Comparison of ENCODE assay signal across 1 cellular context in the genomic region with DNA sequence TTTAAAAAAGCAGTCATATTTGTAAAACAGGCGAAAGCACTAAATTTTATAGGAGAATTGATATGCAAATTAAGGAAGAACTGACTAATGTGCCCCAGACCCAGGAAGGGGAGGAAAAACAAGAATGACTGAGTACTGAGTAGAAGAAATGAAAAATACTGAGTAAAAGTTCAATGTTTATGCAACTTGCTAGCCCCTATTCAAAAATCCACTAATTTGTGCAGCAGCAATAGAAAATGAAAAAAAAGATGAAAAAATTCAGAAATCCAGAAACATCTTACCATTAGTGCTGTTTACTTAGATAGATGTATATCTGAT.
TF ChIP-seq lines count a peak whose summit lies in the region.

No MANE protein-coding gene starts in this region.

TF ChIP-seq in WTC11, 78 proteins besides CTCF, POLR2A, EP300 and RAD21 (continued from another document):
- TF ChIP-seq AFF4 (CRISPR knock-in tag; IDR thresholded peaks at IDR 0.05; ENCODE audit: borderline replicate concordance) (no peak), ZNF423 (CRISPR knock-in tag; IDR thresholded peaks at IDR 0.05) (no peak)
